In genomic region chr16:13772782-13773181, GRCh38 we compare ENCODE assay signal across 7 cellular contexts.
"Had no signal": no experiment of that assay in that cellular context is flagged by ENCODE, and none has a peak within 500 bp of the region (broad histone marks: within the 10 kb centered on the region; RNA-seq: fewer than 3 reads in every experiment).

No MANE protein-coding gene starts in this region.

- H3K4me2 ChIP-seq: KMS-11 had no signal

- H3K9ac ChIP-seq: KMS-11 had no signal

- FAIRE-seq: HTR-8/SVneo had no signal

- DNase-seq: IMR-90, Karpas-422, KBM-7, KG1 had no signal

- H3K27ac ChIP-seq: HL-60, KMS-11 had no signal
